9 cellular contexts compared by ENCODE assay signal in genomic region chr1:212293579-212293978, GRCh38. TPM values are rescaled to one million over a fixed set of nuclear protein-coding genes. Genes with fewer than 3 reads are reported as not detected.
DNase-seq lines count a peak whose midpoint lies in the region; ATAC-seq, FAIRE-seq and TF ChIP-seq lines count a peak whose summit lies in the region.
"Had no signal": no experiment of that assay in that cellular context is flagged by ENCODE, and none has a peak within 500 bp of the region (broad histone marks: within the 10 kb centered on the region; RNA-seq: fewer than 3 reads in every experiment).

No MANE protein-coding gene starts in this region.

- no peaks in the 10 kb centered on the region for H3F3A ChIP-seq in PC-3 (ENCODE audit: low read length, unreplicated experiment)

- H3K4me1 Mint-ChIP-seq in natural killer cell: peaks cover 71 to 77% of the 10 kb centered on the region in 2 donors

- no peaks in the 10 kb centered on the region for H3K9me3 ChIP-seq in PC-3 (ENCODE audit: low read length)

- no peak overlapping the region for H2AFZ ChIP-seq in PC-3 (ENCODE audit: low read length)

- no peak overlapping the region for H3K4me3 Mint-ChIP-seq in natural killer cell

- no peak overlapping the region for H3K9ac ChIP-seq in PC-3 (ENCODE audit: low read length)

- H4K20me1 ChIP-seq in PC-3 (ENCODE audit: low read length): peaks cover 6% of the 10 kb centered on the region; the same call in 1 of the 2 replicates

- intact Hi-C loops in PC-3 (cut with micrococcal nuclease): loop anchor here (2.0 to 5.0 kb wide), 3 partner anchors 21 to 611 kb away; partner anchors contain the start of gene ATF3
- intact Hi-C loops in natural killer cell (cut with micrococcal nuclease): no loop called here

- H3K27me3 Mint-ChIP-seq in natural killer cell (ENCODE audit: low read depth in 2 of 2): no peaks in the 10 kb centered on the region

- H3K4me1 ChIP-seq in PC-3 (ENCODE audit: insufficient read depth, low read length): peaks cover 33% of the 10 kb centered on the region

- TF ChIP-seq CTCF in PC-3 (conservative IDR thresholded peaks at IDR 0.05; ENCODE audit: low read depth, low read length): peak; percentile 69
- peak; percentile 33 for TF ChIP-seq CTCF in epithelial cell of esophagus (IDR thresholded peaks at IDR 0.05; ENCODE audit: insufficient read depth, low read depth, low read length, missing control alignments)
- TF ChIP-seq CTCF in natural killer cell (IDR thresholded peaks at IDR 0.05): no peak

- DNase-seq in PC-3 (no peak), epithelial cell of esophagus (ENCODE audit: low read depth) (peak; percentile 23), natural killer cell (no peak), NCI-H2196 (lab: John Stamatoyannopoulos, UW; ENCODE audit: unreplicated experiment) (no peak), NCI-H1105 treated with DMSO at 0.1 percent for 48 hours (lab: John Stamatoyannopoulos, UW) (no peak), AG08395 (ENCODE audit: low spot score) (no peak), H7 (no peak)
- DNase-seq: aorta had no signal

- H3K79me2 ChIP-seq in PC-3 (ENCODE audit: low read length): peaks cover 83% of the 10 kb centered on the region

- H3K4me3 ChIP-seq in PC-3 (ENCODE audit: low read length): no peak overlapping the region
- H3K4me3 ChIP-seq in epithelial cell of esophagus (ENCODE audit: low read length): no peak overlapping the region
- no peak overlapping the region for H3K4me3 ChIP-seq in H7 (ENCODE audit: insufficient read depth, low read depth, low read length)

- POLR2A ChIA-PET in PC-3 (lab: Charles Lee; ENCODE audit: unreplicated experiment): no interaction called here

- CTCF ChIA-PET in PC-3 (lab: Charles Lee): interaction anchor here (0.7 to 1.0 kb wide), 3 partner anchors 23 to 222 kb away, joined by 3 to 6 read pairs (median 5); no protein-coding TSS in a partner anchor

- H3K9me2 ChIP-seq in PC-3 (replicated peaks; ENCODE audit: low read length): no peaks in the 10 kb centered on the region

- no peaks in the 10 kb centered on the region for H3K9me3 Mint-ChIP-seq in natural killer cell

- no peaks in the 10 kb centered on the region for H3K36me3 Mint-ChIP-seq in natural killer cell

- no peak overlapping the region for H3K4me2 ChIP-seq in PC-3 (ENCODE audit: low read length)

- H3K36me3 ChIP-seq in PC-3 (ENCODE audit: low read depth, low read length) (no peaks in the 10 kb centered on the region), H7 (replicated peaks; ENCODE audit: control insufficient read depth, insufficient read depth, low read length) (no peaks in the 10 kb centered on the region)

- H3K27ac ChIP-seq in PC-3 (ENCODE audit: low read length): no peak overlapping the region

- no TSS peak for BruUV-seq in PC-3 (replicated peaks; lab: Mats Ljungman, UMichigan)

- FAIRE-seq in G401.6 (lab: Jason Lieb, UNC): peak; percentile 54

- H3K27me3 ChIP-seq in PC-3 (ENCODE audit: low read length) (no peaks in the 10 kb centered on the region), H7 (ENCODE audit: control insufficient read depth, insufficient read depth, low read length) (no peaks in the 10 kb centered on the region)

- peak overlapping the region; percentile 39 to 81 for H3K27ac Mint-ChIP-seq in natural killer cell

- ATAC-seq in PC-3: peak; percentile 11; the same call in 1 of the 2 replicates
- no peak for ATAC-seq in natural killer cell

RNA-seq across cellular contexts. Expression of gene PPP2R5A, which starts 8.4 kb away (rescaled TPM):
- total RNA-seq in PC-3 (2014; rRNA removed) (44.0 and 64.7 TPM in 2 replicates), natural killer cell (10 to 100 TPM; 74.0 to 99.8 (median 86.4) TPM)
- total RNA-seq in H7 (2014; rRNA removed; shearing (Covaris generic)): 65.3 and 72.5 TPM in 2 replicates
